ENCODE assay signal across 13 cellular contexts in the genomic region with DNA sequence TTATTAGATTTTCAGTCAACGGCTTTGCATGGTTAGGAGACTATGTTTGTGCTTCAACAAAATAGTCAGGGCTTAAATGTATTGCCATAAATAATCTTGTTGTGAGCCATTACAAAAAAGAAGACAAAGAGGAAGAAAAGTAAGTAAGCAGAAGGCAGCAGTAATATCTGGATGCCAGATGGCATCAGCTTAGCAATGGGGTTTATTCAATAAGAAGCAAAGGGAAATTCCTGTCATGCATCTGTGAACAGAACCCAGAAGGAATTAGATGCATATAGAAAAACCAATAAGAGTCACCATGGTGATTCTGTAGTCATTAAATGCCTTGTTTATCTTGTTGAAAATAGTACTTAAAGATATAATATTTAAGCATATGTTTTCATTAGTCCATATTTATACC.
DNase-seq lines count a peak whose midpoint lies in the region; ATAC-seq, FAIRE-seq and TF ChIP-seq lines count a peak whose summit lies in the region.
"Had no signal": no experiment of that assay in that cellular context is flagged by ENCODE, and none has a peak within 500 bp of the region (broad histone marks: within the 10 kb centered on the region; RNA-seq: fewer than 3 reads in every experiment).

No MANE protein-coding gene starts in this region.

- H3K4me1 ChIP-seq in GM12878 (ENCODE audit: control insufficient read depth, insufficient read depth, low read length), result no peaks in the 10 kb centered on the region
- H3K4me1 ChIP-seq in naive thymus-derived CD4-positive, alpha-beta T cell (ENCODE audit: control insufficient read depth in 2 of 2, insufficient read depth in 2 of 2, low read length in 2 of 2), result no peaks in the 10 kb centered on the region
- H3K4me1 ChIP-seq: A549 had no signal

- no peaks in the 10 kb centered on the region for H3K4me1 Mint-ChIP-seq in naive thymus-derived CD4-positive, alpha-beta T cell
- peaks cover 14% of the 10 kb centered on the region for H3K4me1 Mint-ChIP-seq in mesothelial cell of epicardium
- H3K4me1 Mint-ChIP-seq: CD4-positive, CD25-positive, alpha-beta regulatory T cell had no signal

- no peak overlapping the region for H3K27ac ChIP-seq in GM12878 (ENCODE audit: control insufficient read depth, insufficient read depth)
- no peak overlapping the region for H3K27ac ChIP-seq in naive thymus-derived CD4-positive, alpha-beta T cell (ENCODE audit: low read depth, low read length)
- H3K27ac ChIP-seq: A549 had no signal

- H3K36me3 ChIP-seq in GM06990 (ENCODE audit: control insufficient read depth, insufficient read depth, low read length) (no peaks in the 10 kb centered on the region), GM12878 (ENCODE audit: control insufficient read depth in 2 of 2, insufficient read depth in 2 of 2, low read length in 1 of 2) (no peaks in the 10 kb centered on the region)
- H3K36me3 ChIP-seq in naive thymus-derived CD4-positive, alpha-beta T cell (ENCODE audit: control insufficient read depth in 2 of 3, insufficient read depth in 3 of 3, low read length in 3 of 3), result no peaks in the 10 kb centered on the region

- H3K9ac ChIP-seq in GM12878 (ENCODE audit: control insufficient read depth, insufficient read depth, low read length), result no peak overlapping the region

- no peak overlapping the region for H3K4me2 ChIP-seq in GM12878 (ENCODE audit: control insufficient read depth, insufficient read depth)
- H3K4me2 ChIP-seq: A549 had no signal

- RAD21 ChIA-PET in GM12878 (lab: Charles Lee; ENCODE audit: unreplicated experiment), result no interaction called here

- H3K79me2 ChIP-seq in GM12878 (ENCODE audit: control insufficient read depth, insufficient read depth, low read length), result no peaks in the 10 kb centered on the region

- H3K4me3 Mint-ChIP-seq in naive thymus-derived CD4-positive, alpha-beta T cell, result no peak overlapping the region
- no peak overlapping the region for H3K4me3 Mint-ChIP-seq in mesothelial cell of epicardium
- H3K4me3 Mint-ChIP-seq: CD4-positive, CD25-positive, alpha-beta regulatory T cell had no signal

- POLR2A ChIA-PET in AG04449 (lab: Yijun Ruan, JAX) (no interaction called here), GM12878 (lab: Charles Lee) (no interaction called here)
- POLR2A ChIA-PET in naive thymus-derived CD4-positive, alpha-beta T cell (lab: Charles Lee), result no interaction called here

- 0% methylated on average over 1 of the region's 1 CpG for WGBS in GM12878 (ENCODE audit: insufficient coverage, insufficient replicate concordance, low lambda C conversion rate, missing lambda C conversion rate)

- BruUV-seq in GM12878 (replicated peaks; lab: Mats Ljungman, UMichigan), result no TSS peak

- H3K9me3 Mint-ChIP-seq in naive thymus-derived CD4-positive, alpha-beta T cell, result peaks cover 0 to 12% (median 7%) of the 10 kb centered on the region in 11 donors
- H3K9me3 Mint-ChIP-seq in mesothelial cell of epicardium, result peaks cover 12% of the 10 kb centered on the region

- in situ Hi-C loops in GM12878 (cut with MboI), result no loop called here

- intact Hi-C loops in GM12878 (cut with micrococcal nuclease; ENCODE audit: unreplicated experiment), result no loop called here
- intact Hi-C loops in naive thymus-derived CD4-positive, alpha-beta T cell (cut with micrococcal nuclease), result no loop called here

- no peaks in the 10 kb centered on the region for H4K20me1 ChIP-seq in GM12878 (ENCODE audit: control insufficient read depth, insufficient read depth)

- peak; percentile 32; the same call in 2 of the 3 replicates for ATAC-seq in GM12878
- no peak for ATAC-seq in naive thymus-derived CD4-positive, alpha-beta T cell
- no peak for ATAC-seq in HG03045 (IDR thresholded peaks at IDR 0.05; ENCODE audit: unreplicated experiment)
- ATAC-seq: A549 had no signal

- TF ChIP-seq CTCF in AG04449 (IDR thresholded peaks at IDR 0.05; ENCODE audit: insufficient read depth, low read length, missing control alignments) (no peak), GM06990 (IDR thresholded peaks at IDR 0.05; ENCODE audit: insufficient read depth, low read length, poor library complexity, severe bottlenecking) (no peak), GM12878 (IDR thresholded peaks at IDR 0.05 in 2 of 3, conservative IDR thresholded peaks at IDR 0.05 in 1 of 3; ENCODE audit: control insufficient read depth in 2 of 3, extremely low read depth in 1 of 3, insufficient read depth in 1 of 3, low read depth in 3 of 3, low read length in 3 of 3) (no peak), mesothelial cell of epicardium (IDR thresholded peaks at IDR 0.05; ENCODE audit: unreplicated experiment) (no peak)

- TF ChIP-seq POLR2A in GM12878 (IDR thresholded peaks at IDR 0.05; ENCODE audit: low read depth, low read length), result no peak

- H3K36me3 Mint-ChIP-seq in naive thymus-derived CD4-positive, alpha-beta T cell, result peaks cover 0 to 9% (median 0%) of the 10 kb centered on the region in 5 donors
- peaks cover 12% of the 10 kb centered on the region for H3K36me3 Mint-ChIP-seq in mesothelial cell of epicardium
- H3K36me3 Mint-ChIP-seq: CD4-positive, CD25-positive, alpha-beta regulatory T cell had no signal

- FAIRE-seq in GM12878 (lab: Jason Lieb, UNC), result no peak

- no peaks in the 10 kb centered on the region for H3K27me3 ChIP-seq in GM06990 (replicated peaks; ENCODE audit: control insufficient read depth, insufficient read depth, low read length)
- H3K27me3 ChIP-seq in GM12878 (replicated peaks in 1 of 2; ENCODE audit: control insufficient read depth in 2 of 2, insufficient read depth in 2 of 2, low read length in 1 of 2), result no peaks in the 10 kb centered on the region
- H3K27me3 ChIP-seq in naive thymus-derived CD4-positive, alpha-beta T cell (ENCODE audit: control insufficient read depth in 2 of 2, insufficient read depth in 2 of 2, low read length in 2 of 2), result no peaks in the 10 kb centered on the region

- no peak overlapping the region for H3K27ac Mint-ChIP-seq in naive thymus-derived CD4-positive, alpha-beta T cell
- H3K27ac Mint-ChIP-seq in mesothelial cell of epicardium, result no peak overlapping the region
- H3K27ac Mint-ChIP-seq: CD4-positive, CD25-positive, alpha-beta regulatory T cell had no signal

- H3K9me3 ChIP-seq in GM12878 (replicated peaks; ENCODE audit: control insufficient read depth, insufficient read depth, low read length), result peaks cover 2% of the 10 kb centered on the region; the same call in 1 of the 3 replicates
- H3K9me3 ChIP-seq in naive thymus-derived CD4-positive, alpha-beta T cell (ENCODE audit: control insufficient read depth in 2 of 3, low read length in 3 of 3), result peaks cover 0 to 2% (median 0%) of the 10 kb centered on the region in 3 experiments
- H3K9me3 ChIP-seq: A549 had no signal

- peaks cover 0 to 9% (median 0%) of the 10 kb centered on the region in 5 donors for H3K27me3 Mint-ChIP-seq in naive thymus-derived CD4-positive, alpha-beta T cell
- H3K27me3 Mint-ChIP-seq in mesothelial cell of epicardium (ENCODE audit: low read depth), result no peaks in the 10 kb centered on the region
- H3K27me3 Mint-ChIP-seq: CD4-positive, CD25-positive, alpha-beta regulatory T cell had no signal

- peak; percentile 36 for DNase-seq in AG04449 (ENCODE audit: low read depth, low spot score)
- peak; percentile 16 for DNase-seq in GM06990 (ENCODE audit: extremely low read depth, insufficient read length)
- peak; percentile 73 to 89 for DNase-seq in NCI-H524 (lab: John Stamatoyannopoulos, UW)
- no peak for DNase-seq in GM12878 (ENCODE audit: low read depth, low spot score)
- DNase-seq in naive thymus-derived CD4-positive, alpha-beta T cell, result no peak
- no peak for DNase-seq in mesothelial cell of epicardium (ENCODE audit: low spot score in 2 of 2, unreplicated experiment in 2 of 2)
- DNase-seq in GM19238 (ENCODE audit: insufficient read length, low spot score), result no peak
- DNase-seq: CD4-positive, CD25-positive, alpha-beta regulatory T cell; HCEC 1CT; NCI-H1436; SIG-M5 had no signal

- CTCF ChIA-PET in AG04449 (lab: Yijun Ruan, JAX), result interaction anchor here (1.1 to 1.3 kb wide), 2 partner anchors 9 to 23 kb away, joined by 3 read pairs; no protein-coding TSS in a partner anchor
- CTCF ChIA-PET in GM12878 (lab: Yijun Ruan, JAX), result interaction anchor here (1.8 kb wide), 1 partner anchor 775 kb away, joined by 4 read pairs; no protein-coding TSS in a partner anchor
- CTCF ChIA-PET in naive thymus-derived CD4-positive, alpha-beta T cell (lab: Charles Lee), result no interaction called here

- H3K4me3 ChIP-seq in AG04449 (ENCODE audit: low read depth, low read length) (no peak overlapping the region), GM06990 (replicated peaks; ENCODE audit: low read depth, low read length) (no peak overlapping the region), GM12878 (no peak overlapping the region)
- no peak overlapping the region for H3K4me3 ChIP-seq in naive thymus-derived CD4-positive, alpha-beta T cell (ENCODE audit: low read length)
- H3K4me3 ChIP-seq: A549 had no signal

- no peak for TF ChIP-seq RAD21 in GM12878 (IDR thresholded peaks at IDR 0.05; ENCODE audit: insufficient read depth, low read depth, low read length)

- no peak overlapping the region for H2AFZ ChIP-seq in GM12878 (ENCODE audit: control insufficient read depth, low read depth, low read length)

- SMC1A ChIA-PET in GM12878 (lab: Charles Lee; ENCODE audit: uncharacterized antibody, unreplicated experiment), result interaction anchor here (0.9 to 1.5 kb wide), 2 partner anchors 9 to 436 kb away, joined by 3 read pairs; no protein-coding TSS in a partner anchor

- no peak for TF ChIP-seq EP300 in GM12878 (IDR thresholded peaks at IDR 0.05; ENCODE audit: borderline replicate concordance in 1 of 2, control insufficient read depth in 1 of 2, low read depth in 2 of 2, low read length in 2 of 2)

TF ChIP-seq in GM12878, 131 proteins besides CTCF, POLR2A, EP300 and RAD21:
- no peak for TF ChIP-seq LARP7 (IDR thresholded peaks at IDR 0.05)

Comparison
In these comparisons a context has a peak if more than half of its experiments do, and no peak if none do; other contexts are left out.
1. DNase-seq: peak in AG04449 (single experiment), GM06990 (single experiment) and NCI-H524 (2 of 2); none in GM12878 (single experiment), naive thymus-derived CD4-positive, alpha-beta T cell (0 of 9), mesothelial cell of epicardium (0 of 2) and GM19238 (single experiment).